10 cellular contexts compared by ENCODE assay signal in the genomic region with DNA sequence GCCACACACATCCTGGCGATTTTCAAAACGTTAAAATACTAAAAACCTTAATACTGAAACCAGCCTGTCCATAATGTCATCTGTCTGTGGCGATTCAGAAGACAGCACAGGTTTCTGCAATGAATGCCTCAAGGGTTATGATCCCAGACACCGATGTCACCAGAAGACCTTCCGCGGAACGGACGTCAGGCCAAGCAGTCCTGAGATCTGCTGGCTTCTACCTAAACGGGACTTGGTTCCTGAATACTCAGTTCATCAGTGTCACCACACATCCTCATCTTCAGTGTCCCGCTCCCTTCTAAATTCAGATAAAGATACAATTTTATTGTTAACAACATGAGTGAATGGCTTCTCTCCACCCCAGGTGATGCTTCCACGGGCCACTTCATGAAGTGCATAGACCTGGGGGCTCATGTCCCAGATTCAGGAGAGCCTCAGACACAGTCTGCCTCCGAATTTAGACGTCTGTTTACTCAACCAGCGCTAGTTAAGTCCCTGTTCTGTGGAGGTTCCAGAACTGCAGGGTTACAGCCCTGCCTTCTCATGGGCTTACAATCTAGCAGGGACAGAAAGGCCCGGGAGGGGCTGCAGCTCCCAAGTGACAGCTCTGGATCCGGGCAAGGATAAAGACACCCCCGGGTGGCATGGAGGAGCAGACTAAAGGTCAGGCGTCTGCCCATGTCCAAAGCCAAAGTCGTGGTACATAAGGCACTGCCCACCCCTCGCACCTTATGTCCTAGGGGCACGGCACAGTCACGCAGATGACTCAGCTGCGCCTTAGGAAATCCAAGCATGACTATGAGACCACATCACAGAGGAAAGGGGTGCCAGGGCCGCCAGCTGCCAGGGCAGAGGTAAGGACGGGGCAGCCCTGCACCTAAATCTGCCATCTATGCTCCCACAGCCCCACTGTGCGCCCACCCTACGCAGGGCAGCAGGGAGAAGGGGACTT.
A peak's percentile ranks its signal among the peaks of the same experiment; 100 is the strongest.
DNase-seq lines count a peak whose midpoint lies in the region; ATAC-seq and TF ChIP-seq lines count a peak whose summit lies in the region.
"Had no signal": no experiment of that assay in that cellular context is flagged by ENCODE, and none has a peak within 500 bp of the region (broad histone marks: within the 10 kb centered on the region; RNA-seq: fewer than 3 reads in every experiment).

No MANE protein-coding gene starts in this region.

- peak overlapping the region; percentile 46 for H3K4me3 ChIP-seq in left ventricle myocardium inferior
- H3K4me3 ChIP-seq in skin epidermis: peak overlapping the region in 3 of 7 experiments; percentile 3 to 18 (median 9)

- H3K36me3 Mint-ChIP-seq in activated naive CD8-positive, alpha-beta T cell treated with anti-CD3 and anti-CD28 coated beads, Interleukin-2, amount 50 U/mL, for 24 hours (ENCODE audit: low read depth): peaks cover 11% of the 10 kb centered on the region
- H3K36me3 Mint-ChIP-seq in activated T-helper 1 cell treated with anti-CD3 and anti-CD28 coated beads, Interleukin-12 subunit alpha, Interleukin-12 subunit beta, Interleukin-2, Interleukin-4 antibody, amounts not matched to agents 30 ng/mL and 10 ng/mL and 1 ng/mL, durations not matched to agents 14 hours and 24 hours and 36 hours (ENCODE audit: low read depth): peaks cover 5% of the 10 kb centered on the region

- no peak for TF ChIP-seq CTCF in left ventricle myocardium inferior (IDR thresholded peaks at IDR 0.05; ENCODE audit: borderline replicate concordance)

- H3K27ac ChIP-seq in left ventricle myocardium inferior (replicated peaks): peak overlapping the region; percentile 84
- H3K27ac ChIP-seq in skin epidermis: peak overlapping the region in 20 of 21 experiments; percentile 74 to 97 (median 86)

- H3K27ac Mint-ChIP-seq in activated naive CD8-positive, alpha-beta T cell treated with anti-CD3 and anti-CD28 coated beads, Interleukin-2, amount 50 U/mL, for 24 hours: peak overlapping the region; percentile 59
- H3K27ac Mint-ChIP-seq in activated T-helper 1 cell treated with anti-CD3 and anti-CD28 coated beads, Interleukin-12 subunit alpha, Interleukin-12 subunit beta, Interleukin-2, Interleukin-4 antibody, amounts not matched to agents 30 ng/mL and 10 ng/mL and 1 ng/mL, durations not matched to agents 14 hours and 24 hours and 36 hours: no peak overlapping the region

- ATAC-seq in activated naive CD8-positive, alpha-beta T cell treated with anti-CD3 and anti-CD28 coated beads, Interleukin-2, amount 50 U/mL, for 24 hours: peak; percentile 55
- ATAC-seq in GM21423 (IDR thresholded peaks at IDR 0.05; ENCODE audit: unreplicated experiment): no peak

- H3K4me1 Mint-ChIP-seq in activated naive CD8-positive, alpha-beta T cell treated with anti-CD3 and anti-CD28 coated beads, Interleukin-2, amount 50 U/mL, for 24 hours: peaks cover 20% of the 10 kb centered on the region
- no peaks in the 10 kb centered on the region for H3K4me1 Mint-ChIP-seq in activated T-helper 1 cell treated with anti-CD3 and anti-CD28 coated beads, Interleukin-12 subunit alpha, Interleukin-12 subunit beta, Interleukin-2, Interleukin-4 antibody, amounts not matched to agents 30 ng/mL and 10 ng/mL and 1 ng/mL, durations not matched to agents 14 hours and 24 hours and 36 hours (ENCODE audit: low read depth)

- peaks cover 95% of the 10 kb centered on the region for H3K4me1 ChIP-seq in left ventricle myocardium inferior

- DNase-seq in H4 (ENCODE audit: low spot score): peak; percentile 86
- DNase-seq in activated naive CD8-positive, alpha-beta T cell treated with anti-CD3 and anti-CD28 coated beads, Interleukin-2, amount 50 U/mL, for 24 hours: no peak
- no peak for DNase-seq in left ventricle myocardium inferior
- DNase-seq in mesenteric fat pad (ENCODE audit: low spot score): no peak
- no peak for DNase-seq in activated T-helper 1 cell treated with anti-CD3 and anti-CD28 coated beads, Interleukin-12 subunit alpha, Interleukin-12 subunit beta, Interleukin-2, Interleukin-4 antibody, amounts not matched to agents 30 ng/mL and 10 ng/mL and 1 ng/mL, durations not matched to agents 14 hours and 24 hours and 36 hours (ENCODE audit: low spot score)
- DNase-seq in HUDEP-2 (lab: John Stamatoyannopoulos, UW; ENCODE audit: unreplicated experiment in 76 of 76): no peak
- DNase-seq: activated T-cell treated with anti-CD3 and anti-CD28 coated beads, Interleukin-2, amount 50 U/mL, for 4 hours; MM.1S had no signal

- no peaks in the 10 kb centered on the region for H3K9me3 Mint-ChIP-seq in activated naive CD8-positive, alpha-beta T cell treated with anti-CD3 and anti-CD28 coated beads, Interleukin-2, amount 50 U/mL, for 24 hours
- no peaks in the 10 kb centered on the region for H3K9me3 Mint-ChIP-seq in activated T-helper 1 cell treated with anti-CD3 and anti-CD28 coated beads, Interleukin-12 subunit alpha, Interleukin-12 subunit beta, Interleukin-2, Interleukin-4 antibody, amounts not matched to agents 30 ng/mL and 10 ng/mL and 1 ng/mL, durations not matched to agents 14 hours and 24 hours and 36 hours
- H3K9me3 Mint-ChIP-seq: activated T-cell treated with anti-CD3 and anti-CD28 coated beads, Interleukin-2, amount 50 U/mL, for 4 hours had no signal

- H3K4me3 Mint-ChIP-seq in activated naive CD8-positive, alpha-beta T cell treated with anti-CD3 and anti-CD28 coated beads, Interleukin-2, amount 50 U/mL, for 24 hours: no peak overlapping the region
- H3K4me3 Mint-ChIP-seq in activated T-helper 1 cell treated with anti-CD3 and anti-CD28 coated beads, Interleukin-12 subunit alpha, Interleukin-12 subunit beta, Interleukin-2, Interleukin-4 antibody, amounts not matched to agents 30 ng/mL and 10 ng/mL and 1 ng/mL, durations not matched to agents 14 hours and 24 hours and 36 hours: no peak overlapping the region
- H3K4me3 Mint-ChIP-seq: activated T-cell treated with anti-CD3 and anti-CD28 coated beads, Interleukin-2, amount 50 U/mL, for 4 hours had no signal

- no peaks in the 10 kb centered on the region for H3K27me3 ChIP-seq in left ventricle myocardium inferior (ENCODE audit: low read depth)

- H3K27me3 Mint-ChIP-seq in activated naive CD8-positive, alpha-beta T cell treated with anti-CD3 and anti-CD28 coated beads, Interleukin-2, amount 50 U/mL, for 24 hours: no peaks in the 10 kb centered on the region
- no peaks in the 10 kb centered on the region for H3K27me3 Mint-ChIP-seq in activated T-helper 1 cell treated with anti-CD3 and anti-CD28 coated beads, Interleukin-12 subunit alpha, Interleukin-12 subunit beta, Interleukin-2, Interleukin-4 antibody, amounts not matched to agents 30 ng/mL and 10 ng/mL and 1 ng/mL, durations not matched to agents 14 hours and 24 hours and 36 hours (ENCODE audit: insufficient read depth)

- H3K9me3 ChIP-seq in left ventricle myocardium inferior (replicated peaks): no peaks in the 10 kb centered on the region

- intact Hi-C loops in left ventricle myocardium inferior (cut with micrococcal nuclease): no loop called here
- intact Hi-C loops in activated T-helper 1 cell treated with anti-CD3 and anti-CD28 coated beads, Interleukin-12 subunit alpha, Interleukin-12 subunit beta, Interleukin-2, Interleukin-4 antibody, amounts not matched to agents 30 ng/mL and 10 ng/mL and 1 ng/mL, durations not matched to agents 14 hours and 24 hours and 36 hours (cut with micrococcal nuclease): no loop called here

- H3K36me3 ChIP-seq in left ventricle myocardium inferior: peaks cover 22% of the 10 kb centered on the region
